15 cellular contexts compared by ENCODE assay signal in the genomic region with DNA sequence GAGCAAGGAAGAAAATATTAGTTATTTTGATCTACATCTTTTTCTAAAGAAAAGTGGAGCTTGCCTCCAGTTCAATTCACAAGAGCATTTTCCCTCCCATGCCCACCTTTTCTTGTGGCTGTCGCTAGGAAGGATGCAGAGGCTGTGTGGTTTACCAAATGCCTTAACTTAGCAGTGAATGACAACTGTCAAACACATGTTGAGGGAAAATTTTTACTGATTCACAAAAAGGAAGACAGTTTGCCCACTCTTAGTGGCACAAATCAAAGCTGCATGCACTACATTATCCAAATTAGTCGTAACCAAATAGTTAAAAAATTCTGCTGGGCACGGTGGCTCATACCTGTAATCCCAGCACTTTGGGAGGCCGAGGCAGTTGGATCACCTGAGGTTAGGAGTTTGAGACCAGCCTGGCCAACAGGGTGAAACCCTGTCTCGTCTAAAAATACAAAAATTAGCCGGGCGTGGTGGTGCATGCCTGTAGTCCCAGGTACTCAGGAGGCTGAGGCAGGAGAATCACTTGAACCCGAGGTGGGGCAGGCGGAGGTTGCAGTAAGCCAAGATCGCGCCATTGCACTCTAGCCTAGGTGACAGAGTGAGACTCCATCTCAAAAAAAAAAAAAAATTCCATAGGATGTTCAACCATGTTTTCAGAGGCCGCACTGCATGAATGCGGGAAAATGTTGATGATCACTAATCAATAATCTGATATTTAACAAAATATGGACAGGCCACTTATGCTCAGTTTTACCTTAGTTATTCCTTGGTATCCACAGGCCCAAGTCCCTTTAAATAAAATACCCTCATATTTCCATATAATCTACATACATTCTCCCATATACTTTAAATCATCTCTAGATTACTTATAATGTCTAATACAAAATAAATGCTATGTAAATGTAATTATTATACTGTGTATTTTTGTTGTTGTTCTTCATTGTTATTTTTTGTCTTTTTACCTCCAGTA. TPM values are rescaled to one million over a fixed set of nuclear protein-coding genes. Genes with fewer than 3 reads are reported as not detected.
DNase-seq lines count a peak whose midpoint lies in the region; TF ChIP-seq lines count a peak whose summit lies in the region.
"Had no signal": no experiment of that assay in that cellular context is flagged by ENCODE, and none has a peak within 500 bp of the region (broad histone marks: within the 10 kb centered on the region; RNA-seq: fewer than 3 reads in every experiment).

No MANE protein-coding gene starts in this region.

- H3K9me2 ChIP-seq in PC-9 (ENCODE audit: insufficient read depth) = no peaks in the 10 kb centered on the region

- 97% methylated on average over 13 of the region's 13 CpGs for WGBS in smooth muscle cell (ENCODE audit: low lambda C conversion rate)
- 92 to 94% methylated on average over 13 of the region's 13 CpGs for WGBS in testis, 2 donors
- 89 to 93% (median 90%) methylated on average over 13 of the region's 13 CpGs for WGBS in ovary, 3 donors

- H3K4me3 Mint-ChIP-seq in activated naive CD4-positive, alpha-beta T cell treated with anti-CD3 and anti-CD28 coated beads, Interleukin-2, amount 10 ng/mL, durations not matched to agents 7 days and 5 days = no peak overlapping the region
- H3K4me3 Mint-ChIP-seq in brain = no peak overlapping the region
- H3K4me3 Mint-ChIP-seq: activated T-cell treated with anti-CD3 and anti-CD28 coated beads, Interleukin-2, amount 50 U/mL, for 4 hours had no signal

- peaks cover 55% of the 10 kb centered on the region for H3K4me1 Mint-ChIP-seq in activated naive CD4-positive, alpha-beta T cell treated with anti-CD3 and anti-CD28 coated beads, Interleukin-2, amount 10 ng/mL, durations not matched to agents 7 days and 5 days
- peaks cover 38% of the 10 kb centered on the region for H3K4me1 Mint-ChIP-seq in brain

- no peak for TF ChIP-seq POLR2A in testis (IDR thresholded peaks at IDR 0.05)
- no peak for TF ChIP-seq POLR2A in ovary (IDR thresholded peaks at IDR 0.05)

- POLR2A ChIA-PET in PC-9 (lab: Charles Lee; ENCODE audit: unreplicated experiment) = interaction anchor here (0.9 kb wide), 1 partner anchor 8 kb away, joined by 10 read pairs; no protein-coding TSS in a partner anchor

- TF ChIP-seq CTCF in PC-9 (conservative IDR thresholded peaks at IDR 0.05) = no peak
- TF ChIP-seq CTCF in brain (conservative IDR thresholded peaks at IDR 0.05) = no peak
- TF ChIP-seq CTCF in smooth muscle cell (IDR thresholded peaks at IDR 0.05; ENCODE audit: borderline replicate concordance, insufficient read depth, poor library complexity, severe bottlenecking) = no peak
- TF ChIP-seq CTCF in testis (IDR thresholded peaks at IDR 0.05) = no peak
- TF ChIP-seq CTCF in ovary (IDR thresholded peaks at IDR 0.05) = no peak

- H3K9me3 Mint-ChIP-seq in activated naive CD4-positive, alpha-beta T cell treated with anti-CD3 and anti-CD28 coated beads, Interleukin-2, amount 10 ng/mL, durations not matched to agents 7 days and 5 days = no peaks in the 10 kb centered on the region
- H3K9me3 Mint-ChIP-seq in brain = no peaks in the 10 kb centered on the region
- H3K9me3 Mint-ChIP-seq: activated T-cell treated with anti-CD3 and anti-CD28 coated beads, Interleukin-2, amount 50 U/mL, for 4 hours had no signal

- TSS peak; percentile 15 for BruUV-seq in PC-9 (replicated peaks; lab: Mats Ljungman, UMichigan)

- CTCF ChIA-PET in activated naive CD4-positive, alpha-beta T cell treated with anti-CD3 and anti-CD28 coated beads, Interleukin-2, amount 10 ng/mL, durations not matched to agents 7 days and 5 days (lab: Charles Lee) = interaction anchor here (0.9 to 1.5 kb wide), 3 partner anchors 8 to 198 kb away, joined by 3 to 4 read pairs (median 4); no protein-coding TSS in a partner anchor
- CTCF ChIA-PET in PC-9 (lab: Charles Lee) = no interaction called here

- peaks cover 17% of the 10 kb centered on the region; the same call in 1 of the 2 replicates for H4K20me1 ChIP-seq in PC-9 (ENCODE audit: insufficient read depth)
- H4K20me1 ChIP-seq in smooth muscle cell (ENCODE audit: low read depth) = peaks cover 37% of the 10 kb centered on the region

- peaks cover 37% of the 10 kb centered on the region for H3K79me2 ChIP-seq in PC-9 (ENCODE audit: low read depth)
- peaks cover 71% of the 10 kb centered on the region for H3K79me2 ChIP-seq in smooth muscle cell (ENCODE audit: low read depth)

- H3K27me3 ChIP-seq in PC-9 (ENCODE audit: insufficient read depth, low read depth) (no peaks in the 10 kb centered on the region), smooth muscle cell (ENCODE audit: low read depth) (no peaks in the 10 kb centered on the region), testis (no peaks in the 10 kb centered on the region), ovary (no peaks in the 10 kb centered on the region)
- H3K27me3 ChIP-seq: body of pancreas, tibial artery had no signal

- H3K36me3 Mint-ChIP-seq in activated naive CD4-positive, alpha-beta T cell treated with anti-CD3 and anti-CD28 coated beads, Interleukin-2, amount 10 ng/mL, durations not matched to agents 7 days and 5 days = peaks cover 69% of the 10 kb centered on the region
- H3K36me3 Mint-ChIP-seq in brain = peaks cover 91% of the 10 kb centered on the region

- no peak overlapping the region for H3K4me3 ChIP-seq in PC-9
- no peak overlapping the region for H3K4me3 ChIP-seq in smooth muscle cell
- no peak overlapping the region for H3K4me3 ChIP-seq in testis
- H3K4me3 ChIP-seq in ovary = no peak overlapping the region
- H3K4me3 ChIP-seq: body of pancreas, tibial artery had no signal

- intact Hi-C loops in PC-9 (cut with micrococcal nuclease; ENCODE audit: unreplicated experiment) = no loop called here
- intact Hi-C loops in testis (cut with DNase I; ENCODE audit: low total_unique reads) = no loop called here
- intact Hi-C loops in ovary (cut with DNase I) = no loop called here

- no peak overlapping the region for H3K4me2 ChIP-seq in PC-9
- H3K4me2 ChIP-seq in smooth muscle cell = no peak overlapping the region

- H3K4me1 ChIP-seq in PC-9 (replicated peaks; ENCODE audit: insufficient read depth) (no peaks in the 10 kb centered on the region), smooth muscle cell (ENCODE audit: low read depth) (no peaks in the 10 kb centered on the region), testis (no peaks in the 10 kb centered on the region), ovary (ENCODE audit: insufficient read depth) (peaks cover 2% of the 10 kb centered on the region)

- H3K36me3 ChIP-seq in PC-9 (ENCODE audit: low read depth) = peaks cover 77% of the 10 kb centered on the region
- H3K36me3 ChIP-seq in smooth muscle cell (ENCODE audit: low read depth) = peaks cover 28% of the 10 kb centered on the region
- no peaks in the 10 kb centered on the region for H3K36me3 ChIP-seq in testis (ENCODE audit: low read depth, missing control alignments)
- no peaks in the 10 kb centered on the region for H3K36me3 ChIP-seq in ovary

- H3K9ac ChIP-seq in smooth muscle cell (ENCODE audit: low read depth) = no peak overlapping the region

- H3K9me3 ChIP-seq in PC-9 (ENCODE audit: insufficient read depth, low read depth) (no peaks in the 10 kb centered on the region), smooth muscle cell (replicated peaks; ENCODE audit: low read depth) (no peaks in the 10 kb centered on the region), testis (no peaks in the 10 kb centered on the region), ovary (no peaks in the 10 kb centered on the region)
- H3K9me3 ChIP-seq: body of pancreas, tibial artery had no signal

- DNase-seq in activated naive CD4-positive, alpha-beta T cell treated with anti-CD3 and anti-CD28 coated beads, Interleukin-2, amount 10 ng/mL, durations not matched to agents 7 days and 5 days = no peak
- DNase-seq in activated naive CD4-positive, alpha-beta T cell treated with Interleukin-2 at 50 U/mL for 16 hours = no peak
- DNase-seq in PC-9 (no peak), smooth muscle cell (lab: John Stamatoyannopoulos, UW; ENCODE audit: unreplicated experiment) (no peak), testis (no peak), ovary (no peak), T-helper 9 cell (no peak)
- DNase-seq: activated T-cell treated with anti-CD3 and anti-CD28 coated beads, Interleukin-2, amount 50 U/mL, for 4 hours; body of pancreas; left ventricle myocardium superior; NCI-H187 treated with DMSO at 0.1 percent for 48 hours; NCI-H524; SW 1271; tibial artery had no signal

- no peaks in the 10 kb centered on the region for H3K27me3 Mint-ChIP-seq in activated naive CD4-positive, alpha-beta T cell treated with anti-CD3 and anti-CD28 coated beads, Interleukin-2, amount 10 ng/mL, durations not matched to agents 7 days and 5 days
- H3K27me3 Mint-ChIP-seq in brain = no peaks in the 10 kb centered on the region

- H3K27ac Mint-ChIP-seq in activated naive CD4-positive, alpha-beta T cell treated with anti-CD3 and anti-CD28 coated beads, Interleukin-2, amount 10 ng/mL, durations not matched to agents 7 days and 5 days = peak overlapping the region; percentile 49
- peak overlapping the region in 3 of 5 experiments; percentile 21 to 64 (median 29) for H3K27ac Mint-ChIP-seq in brain

- H2AFZ ChIP-seq in PC-9 = no peak overlapping the region
- H2AFZ ChIP-seq in smooth muscle cell (ENCODE audit: low read depth) = no peak overlapping the region

- H3K27ac ChIP-seq in PC-9 (peak overlapping the region; percentile 8; the same call in 1 of the 2 replicates), smooth muscle cell (ENCODE audit: low read depth) (peak overlapping the region; percentile 56), testis (no peak overlapping the region), ovary (no peak overlapping the region)
- H3K27ac ChIP-seq: tibial artery had no signal

- H3F3A ChIP-seq in PC-9 (ENCODE audit: insufficient read depth, low read depth) = peaks cover 89% of the 10 kb centered on the region
- H3F3A ChIP-seq in smooth muscle cell (ENCODE audit: low read depth) = peaks cover 82% of the 10 kb centered on the region

- no peak for TF ChIP-seq EP300 in ovary (IDR thresholded peaks at IDR 0.05)

RNA-seq across cellular contexts. Expression of a gene that starts 9.0 kb away (rescaled TPM):
- 34.5 and 40.7 TPM in 2 replicates for total RNA-seq in PC-9 (2021)
- polyA plus RNA-seq in brain (ENCODE audit: insufficient read depth, low read depth, low replicate concordance) = 32.3 TPM
- 11.1 and 14.7 TPM in 2 replicates for total RNA-seq in smooth muscle cell
- polyA plus RNA-seq in smooth muscle cell = 37.2 and 56.7 TPM in 2 replicates
- 10 to 100 TPM; 41.6 to 60.6 TPM for total RNA-seq in testis
- polyA plus RNA-seq in testis (ENCODE audit: insufficient read depth, low read depth, low replicate concordance) = 52.3 TPM
- 10 to 100 TPM; 25.2 to 40.0 (median 35.8) TPM for total RNA-seq in ovary
- polyA plus RNA-seq in ovary = 100 to 1,000 TPM in 1 of 2 donors, 10 to 100 TPM in 1; 37.7 to 107 TPM

RNA-seq across cellular contexts. Expression of a gene that starts 19.9 kb away (rescaled TPM):
- 291 and 376 TPM in 2 replicates for total RNA-seq in PC-9 (2021)
- polyA plus RNA-seq in brain (ENCODE audit: insufficient read depth, low read depth, low replicate concordance) = 461 TPM
- 241 and 286 TPM in 2 replicates for total RNA-seq in smooth muscle cell
- 198 and 236 TPM in 2 replicates for polyA plus RNA-seq in smooth muscle cell
- total RNA-seq in testis = 100 to 1,000 TPM; 378 to 467 TPM
- 303 TPM for polyA plus RNA-seq in testis (ENCODE audit: insufficient read depth, low read depth, low replicate concordance)
- total RNA-seq in ovary = 100 to 1,000 TPM; 269 to 408 (median 314) TPM
- 100 to 1,000 TPM; 163 to 377 TPM for polyA plus RNA-seq in ovary

Comparison
In these comparisons a context has a peak if more than half of its experiments do, and no peak if none do; other contexts are left out.
1. H3K27ac ChIP-seq: peak in PC-9 (single experiment) and smooth muscle cell (single experiment); none in testis (0 of 2) and ovary (0 of 2).